14 cellular contexts compared by ENCODE assay signal in the genomic region with DNA sequence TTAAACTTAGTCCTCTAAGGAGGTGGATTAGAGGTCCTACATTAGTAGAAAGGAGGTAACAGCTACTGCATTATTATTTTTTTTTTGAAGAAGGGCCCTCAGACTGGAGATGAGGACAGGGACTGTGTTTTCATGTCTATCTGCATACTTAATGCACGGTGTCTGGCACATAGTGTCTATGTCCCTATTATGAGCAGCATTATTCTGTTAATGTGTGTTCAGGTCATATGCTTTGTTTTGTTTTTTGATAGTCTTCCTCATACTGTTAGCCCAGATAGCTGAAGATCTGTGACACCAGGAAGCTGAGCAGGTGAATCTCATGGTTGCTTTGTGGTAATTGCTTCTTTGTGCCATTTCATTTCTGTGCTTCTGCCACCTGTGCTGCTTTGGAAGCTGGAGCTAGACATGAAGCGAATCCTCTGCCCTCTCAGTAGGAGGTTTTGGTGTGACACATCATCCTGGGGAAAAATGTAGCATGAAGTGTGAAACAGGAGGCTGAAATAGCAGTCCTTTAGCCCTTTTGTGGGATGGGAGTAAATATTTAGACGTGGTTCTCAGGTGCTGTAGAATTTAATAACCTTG. TPM values are rescaled to one million over a fixed set of nuclear protein-coding genes. Genes with fewer than 3 reads are reported as not detected.
DNase-seq lines count a peak whose midpoint lies in the region; ATAC-seq and TF ChIP-seq lines count a peak whose summit lies in the region.
"Had no signal": no experiment of that assay in that cellular context is flagged by ENCODE, and none has a peak within 500 bp of the region (broad histone marks: within the 10 kb centered on the region; RNA-seq: fewer than 3 reads in every experiment).

No MANE protein-coding gene starts in this region.

- no peaks in the 10 kb centered on the region for H3K27me3 Mint-ChIP-seq in activated T-cell treated with anti-CD3 and anti-CD28 coated beads, Interleukin-2, amount 50 U/mL, for 4 hours (ENCODE audit: low read depth)
- no peaks in the 10 kb centered on the region for H3K27me3 Mint-ChIP-seq in activated T-helper 1 cell treated with anti-CD3 and anti-CD28 coated beads, Interleukin-12 subunit alpha, Interleukin-12 subunit beta, Interleukin-2, Interleukin-4 antibody, amounts not matched to agents 30 ng/mL and 10 ng/mL and 1 ng/mL, durations not matched to agents 14 hours and 24 hours and 36 hours (ENCODE audit: insufficient read depth)

- peaks cover 92% of the 10 kb centered on the region for H3K4me1 Mint-ChIP-seq in activated T-cell treated with anti-CD3 and anti-CD28 coated beads, Interleukin-2, amount 50 U/mL, for 4 hours (ENCODE audit: low read depth)
- peaks cover 88% of the 10 kb centered on the region for H3K4me1 Mint-ChIP-seq in activated T-helper 1 cell treated with anti-CD3 and anti-CD28 coated beads, Interleukin-12 subunit alpha, Interleukin-12 subunit beta, Interleukin-2, Interleukin-4 antibody, amounts not matched to agents 30 ng/mL and 10 ng/mL and 1 ng/mL, durations not matched to agents 14 hours and 24 hours and 36 hours (ENCODE audit: low read depth)

- H3K27ac Mint-ChIP-seq in activated T-helper 1 cell treated with anti-CD3 and anti-CD28 coated beads, Interleukin-12 subunit alpha, Interleukin-12 subunit beta, Interleukin-2, Interleukin-4 antibody, amounts not matched to agents 30 ng/mL and 10 ng/mL and 1 ng/mL, durations not matched to agents 14 hours and 24 hours and 36 hours: peak overlapping the region; percentile 93

- H3K36me3 Mint-ChIP-seq in activated T-cell treated with anti-CD3 and anti-CD28 coated beads, Interleukin-2, amount 50 U/mL, for 4 hours (ENCODE audit: insufficient read depth): peaks cover 30% of the 10 kb centered on the region
- H3K36me3 Mint-ChIP-seq in activated T-helper 1 cell treated with anti-CD3 and anti-CD28 coated beads, Interleukin-12 subunit alpha, Interleukin-12 subunit beta, Interleukin-2, Interleukin-4 antibody, amounts not matched to agents 30 ng/mL and 10 ng/mL and 1 ng/mL, durations not matched to agents 14 hours and 24 hours and 36 hours (ENCODE audit: low read depth): peaks cover 31% of the 10 kb centered on the region

- H3K9me3 ChIP-seq in liver (ENCODE audit: control insufficient read depth in 4 of 4, low read length in 3 of 4): no peaks in the 10 kb centered on the region
- H3K9me3 ChIP-seq in tibial artery: no peaks in the 10 kb centered on the region

- TF ChIP-seq POLR2A in erythroblast (IDR thresholded peaks at IDR 0.05; ENCODE audit: low read length): no peak

- intact Hi-C loops in activated T-helper 1 cell treated with anti-CD3 and anti-CD28 coated beads, Interleukin-12 subunit alpha, Interleukin-12 subunit beta, Interleukin-2, Interleukin-4 antibody, amounts not matched to agents 30 ng/mL and 10 ng/mL and 1 ng/mL, durations not matched to agents 14 hours and 24 hours and 36 hours (cut with micrococcal nuclease): loop anchor here (1.0 to 10.0 kb wide), 3 partner anchors 11 to 435 kb away; partner anchors contain the start of genes MFSD2A and RLF
- intact Hi-C loops in tibial artery (cut with DNase I; ENCODE audit: low total_unique reads): no loop called here

- peak overlapping the region in 1 of 3 donors; percentile 14 for H3K4me3 ChIP-seq in liver (ENCODE audit: low read depth in 1 of 3, low read length in 3 of 3)
- H3K4me3 ChIP-seq in tibial artery: peak overlapping the region in 1 of 2 donors; percentile 24

- no peaks in the 10 kb centered on the region for H3K27me3 ChIP-seq in liver (ENCODE audit: control insufficient read depth in 4 of 4, insufficient read depth in 4 of 4, low read length in 3 of 4)
- no peaks in the 10 kb centered on the region for H3K27me3 ChIP-seq in tibial artery
- H3K27me3 ChIP-seq: brain microvascular endothelial cell had no signal

- H3K9me3 Mint-ChIP-seq in activated T-cell treated with anti-CD3 and anti-CD28 coated beads, Interleukin-2, amount 50 U/mL, for 4 hours: no peaks in the 10 kb centered on the region
- no peaks in the 10 kb centered on the region for H3K9me3 Mint-ChIP-seq in activated T-helper 1 cell treated with anti-CD3 and anti-CD28 coated beads, Interleukin-12 subunit alpha, Interleukin-12 subunit beta, Interleukin-2, Interleukin-4 antibody, amounts not matched to agents 30 ng/mL and 10 ng/mL and 1 ng/mL, durations not matched to agents 14 hours and 24 hours and 36 hours
- H3K9me3 Mint-ChIP-seq: nephron had no signal

- TF ChIP-seq RAD21 in liver (IDR thresholded peaks at IDR 0.05): no peak

- 47% methylated on average over 3 of the region's 3 CpGs for WGBS in liver

- H3K4me3 Mint-ChIP-seq in activated T-cell treated with anti-CD3 and anti-CD28 coated beads, Interleukin-2, amount 50 U/mL, for 4 hours: peak overlapping the region; percentile 82
- peak overlapping the region; percentile 90 for H3K4me3 Mint-ChIP-seq in activated T-helper 1 cell treated with anti-CD3 and anti-CD28 coated beads, Interleukin-12 subunit alpha, Interleukin-12 subunit beta, Interleukin-2, Interleukin-4 antibody, amounts not matched to agents 30 ng/mL and 10 ng/mL and 1 ng/mL, durations not matched to agents 14 hours and 24 hours and 36 hours
- H3K4me3 Mint-ChIP-seq: nephron had no signal

- no peak for DNase-seq in activated T-cell treated with anti-CD3 and anti-CD28 coated beads, Interleukin-2, amount 50 U/mL, for 4 hours
- no peak for DNase-seq in activated T-cell treated with anti-CD3 and anti-CD28 coated beads, Interleukin-2, amount 50 U/mL, for 48 hours
- no peak for DNase-seq in activated T-helper 1 cell treated with anti-CD3 and anti-CD28 coated beads, Interleukin-12 subunit alpha, Interleukin-12 subunit beta, Interleukin-2, Interleukin-4 antibody, amounts not matched to agents 30 ng/mL and 10 ng/mL and 1 ng/mL, durations not matched to agents 14 hours and 24 hours and 36 hours (ENCODE audit: low spot score)
- DNase-seq in tibial artery (no peak), NCI-H82 (lab: John Stamatoyannopoulos, UW) (no peak), erythroblast (lab: John Stamatoyannopoulos, UW) (no peak)
- DNase-seq: brain microvascular endothelial cell; glutamatergic neuron; OCI-M1; stimulated activated CD4-positive, alpha-beta T cell treated with anti-CD3 and anti-CD28 coated beads, Interleukin-2, amount 100 ng/mL, for 48 hours; WERI-Rb-1 had no signal

- H3K27ac ChIP-seq in liver (ENCODE audit: low read depth in 1 of 2, low read length in 2 of 2) (peak overlapping the region; percentile 86 to 95), tibial artery (peak overlapping the region; percentile 65 to 78)
- H3K27ac ChIP-seq: brain microvascular endothelial cell, WERI-Rb-1 had no signal

- TF ChIP-seq CTCF in liver (IDR thresholded peaks at IDR 0.05; ENCODE audit: low read depth, low read length, missing input control) (no peak), tibial artery (IDR thresholded peaks at IDR 0.05) (no peak)

- H3K9ac ChIP-seq in liver (ENCODE audit: low read depth in 1 of 2, low read length in 2 of 2): peak overlapping the region; percentile 33 to 95

- peak; percentile 15 to 35 for ATAC-seq in activated T-cell treated with anti-CD3 and anti-CD28 coated beads, Interleukin-2, amount 50 U/mL, for 4 hours
- ATAC-seq in HG02852 (IDR thresholded peaks at IDR 0.05; ENCODE audit: unreplicated experiment): no peak

- H3K4me1 ChIP-seq in liver (ENCODE audit: control insufficient read depth in 4 of 4, insufficient read depth in 4 of 4, low read length in 3 of 4) (peaks cover 30 to 73% (median 65%) of the 10 kb centered on the region in 4 donors), tibial artery (peaks cover 0 to 88% (median 36%) of the 10 kb centered on the region in 4 donors)

- no peaks in the 10 kb centered on the region for H3K36me3 ChIP-seq in liver (ENCODE audit: control insufficient read depth in 4 of 4, insufficient read depth in 3 of 4, low read depth in 1 of 4, low read length in 3 of 4)
- peaks cover 0 to 4% (median 0%) of the 10 kb centered on the region in 3 donors for H3K36me3 ChIP-seq in tibial artery
- H3K36me3 ChIP-seq: brain microvascular endothelial cell, WERI-Rb-1 had no signal

TF ChIP-seq in liver, 16 proteins besides CTCF, POLR2A, EP300 and RAD21:
- no peak for TF ChIP-seq FOXA2 (IDR thresholded peaks at IDR 0.05)
TF ChIP-seq in liver: peak in this region for 0.

RNA-seq across cellular contexts. Expression of gene SMAP2, which starts 15.8 kb away (rescaled TPM):
- total RNA-seq in activated T-cell treated with anti-CD3 and anti-CD28 coated beads, Interleukin-2, amount 50 U/mL, for 4 hours: 100 to 1,000 TPM; 128 to 153 (median 142) TPM
- 196 and 201 TPM in 2 replicates for total RNA-seq in activated T-helper 1 cell treated with anti-CD3 and anti-CD28 coated beads, Interleukin-12 subunit alpha, Interleukin-12 subunit beta, Interleukin-2, Interleukin-4 antibody, amounts not matched to agents 30 ng/mL and 10 ng/mL and 1 ng/mL, durations not matched to agents 14 hours and 24 hours and 36 hours
- 10 to 100 TPM; 20.0 to 36.8 TPM for total RNA-seq in liver
- polyA plus RNA-seq in liver: 10 to 100 TPM; 25.5 to 34.1 TPM
